Comparison of ENCODE assay signal across 8 cellular contexts in genomic region chr20:52083627-52084232, GRCh38.
DNase-seq lines count a peak whose midpoint lies in the region; ATAC-seq and TF ChIP-seq lines count a peak whose summit lies in the region.

No MANE protein-coding gene starts in this region.

- H3K4me3 ChIP-seq in MG63 (no peak overlapping the region), SJCRH30 (no peak overlapping the region), mammary epithelial cell (replicated peaks in 1 of 3; ENCODE audit: insufficient read depth in 1 of 3, low read depth in 2 of 3, low read length in 3 of 3) (no peak overlapping the region)

- intact Hi-C loops in mammary epithelial cell (cut with micrococcal nuclease): loop anchor here (1.0 to 5.0 kb wide), 7 partner anchors 116 to 1096 kb away; no protein-coding TSS in a partner anchor

- H4K20me1 ChIP-seq in mammary epithelial cell (ENCODE audit: insufficient read depth, low read length): no peaks in the 10 kb centered on the region

- 38% methylated on average over 11 of the region's 11 CpGs for WGBS in mammary epithelial cell (ENCODE audit: low coverage, missing lambda C conversion rate)

- DNase-seq in G401 (ENCODE audit: low spot score) (peak; percentile 73), MG63 (peak; percentile 46), SJCRH30 (peak; percentile 36 to 67), mammary epithelial cell (peak; percentile 25), islet precursor cell (peak; percentile 67)
- peak; percentile 34 for DNase-seq in stimulated activated CD4-positive, alpha-beta T cell treated with anti-CD3 and anti-CD28 coated beads, Interleukin-2, amount 100 ng/mL, for 48 hours

- H3K4me1 ChIP-seq in SJCRH30 (no peaks in the 10 kb centered on the region), mammary epithelial cell (ENCODE audit: insufficient read depth, low read length) (no peaks in the 10 kb centered on the region)

- no peak overlapping the region for H3K9ac ChIP-seq in mammary epithelial cell (ENCODE audit: insufficient read depth, low read length)

- H3K4me2 ChIP-seq in mammary epithelial cell (ENCODE audit: insufficient read depth, low read depth, low read length): no peak overlapping the region

- H3K27me3 ChIP-seq in MG63 (no peaks in the 10 kb centered on the region), SJCRH30 (no peaks in the 10 kb centered on the region), mammary epithelial cell (ENCODE audit: insufficient read depth, low read length) (no peaks in the 10 kb centered on the region)

- H3K36me3 ChIP-seq in MG63 (peaks cover 28% of the 10 kb centered on the region), SJCRH30 (no peaks in the 10 kb centered on the region), mammary epithelial cell (ENCODE audit: insufficient read depth, low read length) (no peaks in the 10 kb centered on the region)

- ATAC-seq in HG02588 (IDR thresholded peaks at IDR 0.05; ENCODE audit: unreplicated experiment) (no peak), HG02798 (IDR thresholded peaks at IDR 0.05; ENCODE audit: poor library complexity, unreplicated experiment) (no peak)

- in situ Hi-C loops in G401 (cut with HindIII; ENCODE audit: low sequenced_read_pairs) (no loop called here), mammary epithelial cell (cut with MboI; ENCODE audit: low sequenced_read_pairs in 2 of 2) (loop anchor here (5.0 to 25.0 kb wide), 4 partner anchors 449 to 721 kb away; no protein-coding TSS in a partner anchor)

- no TSS peak for BruUV-seq in mammary epithelial cell (replicated peaks; lab: Mats Ljungman, UMichigan)

- no peaks in the 10 kb centered on the region for H3K79me2 ChIP-seq in mammary epithelial cell (ENCODE audit: insufficient read depth, low read length)

- H2AFZ ChIP-seq in mammary epithelial cell (ENCODE audit: low read depth, low read length): no peak overlapping the region

- peak; percentile 55 to 77 for TF ChIP-seq CTCF in mammary epithelial cell (conservative IDR thresholded peaks at IDR 0.05 in 1 of 2, IDR thresholded peaks at IDR 0.05 in 1 of 2; ENCODE audit: extremely low read depth in 1 of 2, insufficient read depth in 1 of 2, low read depth in 1 of 2, low read length in 2 of 2)

- H3K27ac ChIP-seq in SJCRH30 (no peak overlapping the region), mammary epithelial cell (ENCODE audit: insufficient read depth, low read depth, low read length) (no peak overlapping the region)

- peaks cover 22% of the 10 kb centered on the region for H3K9me3 ChIP-seq in MG63
- peaks cover 10% of the 10 kb centered on the region; the same call in 1 of the 2 replicates for H3K9me3 ChIP-seq in SJCRH30 (replicated peaks)
- peaks cover 7% of the 10 kb centered on the region for H3K9me3 ChIP-seq in mammary epithelial cell (replicated peaks; ENCODE audit: insufficient read depth, low read length)

- dilution Hi-C loops in mammary epithelial cell (cut with HindIII; ENCODE audit: low sequenced_read_pairs): no loop called here

- CTCF ChIA-PET in mammary epithelial cell (lab: Charles Lee; ENCODE audit: low non-redundant PET): no interaction called here
